ENCODE assay signal across 8 cellular contexts in genomic region chr7:8217200-8218068, GRCh38. TPM values are rescaled to one million over a fixed set of nuclear protein-coding genes. Genes with fewer than 3 reads are reported as not detected.
A peak's percentile ranks its signal among the peaks of the same experiment; 100 is the strongest.
DNase-seq lines count a peak whose midpoint lies in the region; ATAC-seq and TF ChIP-seq lines count a peak whose summit lies in the region.

No MANE protein-coding gene starts in this region.

- H3K36me3 ChIP-seq in ovary, result no peaks in the 10 kb centered on the region

- H3K36me3 Mint-ChIP-seq in T-helper 17 cell (ENCODE audit: low read depth), result peaks cover 3% of the 10 kb centered on the region

- ATAC-seq in T-helper 17 cell, result peak; percentile 67
- no peak for ATAC-seq in HG03354 (IDR thresholded peaks at IDR 0.05; ENCODE audit: poor library complexity, severe bottlenecking, unreplicated experiment)

- in situ Hi-C loops in Caki2 (cut with HindIII; ENCODE audit: low pct_unique_long_range_greater_than_20kb, low sequenced_read_pairs), result no loop called here

- H3K4me3 ChIP-seq in ovary, result no peak overlapping the region

- TF ChIP-seq POLR2A in ovary (IDR thresholded peaks at IDR 0.05), result no peak

- H3K27ac ChIP-seq in ovary, result no peak overlapping the region

- H3K27me3 ChIP-seq in ovary, result no peaks in the 10 kb centered on the region

- no peak for TF ChIP-seq EP300 in ovary (IDR thresholded peaks at IDR 0.05)

- peak; percentile 55 to 68 (median 62) for TF ChIP-seq CTCF in ovary (IDR thresholded peaks at IDR 0.05)

- peaks cover 3% of the 10 kb centered on the region for H3K4me1 Mint-ChIP-seq in T-helper 17 cell

- H3K4me3 Mint-ChIP-seq in T-helper 17 cell, result peak overlapping the region; percentile 25

- no peaks in the 10 kb centered on the region for H3K9me3 ChIP-seq in T-helper 17 cell (ENCODE audit: control insufficient read depth, low read length, poor library complexity, severe bottlenecking)
- H3K9me3 ChIP-seq in ovary, result no peaks in the 10 kb centered on the region

- 46 to 49% (median 47%) methylated on average over 7 of the region's 7 CpGs for WGBS in ovary, 3 donors

- DNase-seq in Caki2 (ENCODE audit: low read depth) (peak; percentile 35), H4 (ENCODE audit: low spot score) (peak; percentile 82), NCI-H2029 (lab: John Stamatoyannopoulos, UW) (peak; percentile 53), T-helper 17 cell (peak in 1 of 3 donors; percentile 12), fibroblast of peridontal ligament (ENCODE audit: extremely low read depth) (peak; percentile 90), ovary (no peak)
- no peak for DNase-seq in effector CD8-positive, alpha-beta T cell (lab: John Stamatoyannopoulos, UW)

- intact Hi-C loops in ovary (cut with DNase I), result loop anchor here in 1 of 4 donors (5.0 to 10.0 kb wide), 4 partner anchors 535 to 1115 kb away; no protein-coding TSS in a partner anchor

- H3K4me1 ChIP-seq in ovary (ENCODE audit: insufficient read depth), result no peaks in the 10 kb centered on the region

- no peak overlapping the region for H3K27ac Mint-ChIP-seq in T-helper 17 cell

- no peaks in the 10 kb centered on the region for H3K27me3 Mint-ChIP-seq in T-helper 17 cell

RNA-seq across cellular contexts. Expression of gene ICA1, which starts 44.5 kb away (rescaled TPM):
- total RNA-seq in Caki2 (2014; rRNA removed; shearing (Covaris generic); ENCODE audit: low replicate concordance), result 2.1 and 12.5 TPM in 2 replicates
- 2.6 and 6.4 TPM in 2 replicates for total RNA-seq in H4 (2014; rRNA removed; shearing (Covaris generic))
- total RNA-seq in T-helper 17 cell, result 10 to 100 TPM in 1 of 2 donors, 1 to 10 TPM in 1; 4.5 to 12.8 TPM
- total RNA-seq in ovary, result 10 to 100 TPM in 1 of 7 donors, 1 to 10 TPM in 6; 2.1 to 19.4 (median 4.7) TPM
- polyA plus RNA-seq in ovary, result 10 to 100 TPM in 1 of 2 donors, 1 to 10 TPM in 1; 4.0 to 12.9 TPM

Comparison
In these comparisons a context has a peak if more than half of its experiments do, and no peak if none do; other contexts are left out.
1. DNase-seq: peak in Caki2 (single experiment), H4 (single experiment), NCI-H2029 (single experiment) and fibroblast of peridontal ligament (single experiment); none in ovary (0 of 5) and effector CD8-positive, alpha-beta T cell (single experiment).